24 cellular contexts compared by ENCODE assay signal in the genomic region with DNA sequence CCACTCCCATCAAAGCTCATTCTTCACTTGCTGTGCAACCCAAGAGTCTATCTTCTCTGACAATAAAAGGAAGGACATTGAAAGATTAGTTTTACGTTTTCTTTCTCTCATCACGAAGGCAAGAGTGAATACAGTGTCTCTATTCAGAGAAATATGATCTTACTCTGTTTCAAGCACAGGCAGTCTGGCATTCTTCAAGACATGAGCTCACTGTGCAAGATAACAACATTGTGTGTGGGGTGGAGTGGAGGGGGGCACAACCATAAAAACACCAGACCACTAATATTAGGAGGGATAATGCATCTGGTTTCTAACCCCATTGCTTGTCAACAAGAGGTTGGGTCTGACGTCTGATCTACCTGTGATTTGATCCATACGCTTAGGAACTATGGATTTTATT.
"Had no signal": no experiment of that assay in that cellular context is flagged by ENCODE, and none has a peak within 500 bp of the region (broad histone marks: within the 10 kb centered on the region; RNA-seq: fewer than 3 reads in every experiment).

No MANE protein-coding gene starts in this region.

- H3K27ac Mint-ChIP-seq: naive thymus-derived CD8-positive, alpha-beta T cell; stimulated activated naive CD8-positive, alpha-beta T cell treated with anti-CD3 and anti-CD28 coated beads, Interleukin-15, amount 100 ng/mL, for 72 hours had no signal

- H3K27ac ChIP-seq: coronary artery, esophagus squamous epithelium, ovary, psoas muscle, right lobe of liver, suprapubic skin, transverse colon had no signal

- H3K4me3 ChIP-seq: coronary artery, esophagus squamous epithelium, ovary, psoas muscle, right lobe of liver, suprapubic skin, transverse colon had no signal

- DNase-seq: dermis blood vessel endothelial cell; effector memory CD4-positive, alpha-beta T cell; esophagus squamous epithelium; foreskin melanocyte; glutamatergic neuron; mammary epithelial cell; mesendoderm; naive thymus-derived CD8-positive, alpha-beta T cell; occipital lobe; ovary; posterior cingulate gyrus; psoas muscle; right lobe of liver; small intestine; stimulated activated CD4-positive, alpha-beta T cell treated with anti-CD3 and anti-CD28 coated beads, Interleukin-12 subunit alpha, Interleukin-12 subunit beta, amount 100 ng/mL, for 4 hours; stimulated activated CD4-positive, alpha-beta T cell treated with anti-CD3 and anti-CD28 coated beads, Interleukin-1b, Interleukin-23, amount 100 ng/mL, for 48 hours; stimulated activated CD4-positive, alpha-beta T cell treated with anti-CD3 and anti-CD28 coated beads, Interleukin-4, amount 100 ng/mL, for 1 hour; stimulated activated CD8-positive, alpha-beta memory T cell treated with anti-CD3 and anti-CD28 coated beads, Interleukin-4, amount 100 ng/mL, for 48 hours; stimulated activated naive CD4-positive, alpha-beta T cell; stimulated activated naive CD8-positive, alpha-beta T cell treated with anti-CD3 and anti-CD28 coated beads, Interleukin-15, amount 100 ng/mL, for 72 hours; transverse colon had no signal

- H3K4me1 Mint-ChIP-seq: naive thymus-derived CD8-positive, alpha-beta T cell; stimulated activated naive CD8-positive, alpha-beta T cell treated with anti-CD3 and anti-CD28 coated beads, Interleukin-15, amount 100 ng/mL, for 72 hours had no signal

- H3K9me3 Mint-ChIP-seq: stimulated activated naive CD8-positive, alpha-beta T cell treated with anti-CD3 and anti-CD28 coated beads, Interleukin-15, amount 100 ng/mL, for 72 hours had no signal

- H3K27me3 ChIP-seq: esophagus squamous epithelium, ovary, right lobe of liver, suprapubic skin, transverse colon had no signal

- ATAC-seq: left lobe of liver; naive thymus-derived CD8-positive, alpha-beta T cell; psoas muscle; right lobe of liver; stimulated activated naive CD8-positive, alpha-beta T cell treated with anti-CD3 and anti-CD28 coated beads, Interleukin-15, amount 100 ng/mL, for 72 hours had no signal

- H3K4me3 Mint-ChIP-seq: naive thymus-derived CD8-positive, alpha-beta T cell; stimulated activated naive CD8-positive, alpha-beta T cell treated with anti-CD3 and anti-CD28 coated beads, Interleukin-15, amount 100 ng/mL, for 72 hours had no signal

- H3K36me3 Mint-ChIP-seq: naive thymus-derived CD8-positive, alpha-beta T cell had no signal

- H3K27me3 Mint-ChIP-seq: stimulated activated naive CD8-positive, alpha-beta T cell treated with anti-CD3 and anti-CD28 coated beads, Interleukin-15, amount 100 ng/mL, for 72 hours had no signal

- H3K9me3 ChIP-seq: esophagus squamous epithelium, ovary, right lobe of liver, suprapubic skin, transverse colon had no signal

- H3K4me1 ChIP-seq: esophagus squamous epithelium, psoas muscle, right lobe of liver, suprapubic skin, transverse colon had no signal

- H3K36me3 ChIP-seq: esophagus squamous epithelium, ovary, right lobe of liver, suprapubic skin, transverse colon had no signal
